ENCODE assay signal across 18 cellular contexts in genomic region chr12:125145196-125145595, GRCh38. TPM values are rescaled to one million over a fixed set of nuclear protein-coding genes. Genes with fewer than 3 reads are reported as not detected.
"Had no signal": no experiment of that assay in that cellular context is flagged by ENCODE, and none has a peak within 500 bp of the region (broad histone marks: within the 10 kb centered on the region; RNA-seq: fewer than 3 reads in every experiment).

No MANE protein-coding gene starts in this region.

- H3K9me3 Mint-ChIP-seq: activated CD8-positive, alpha-beta T cell treated with anti-CD3 and anti-CD28 coated beads for 36 hours; activated naive CD8-positive, alpha-beta T cell treated with anti-CD3 and anti-CD28 coated beads, Interleukin-2, amount 50 U/mL, for 24 hours; activated T-helper 1 cell treated with anti-CD3 and anti-CD28 coated beads, Interleukin-12 subunit alpha, Interleukin-12 subunit beta, Interleukin-2, Interleukin-4 antibody, amounts not matched to agents 30 ng/mL and 10 ng/mL and 1 ng/mL, durations not matched to agents 14 hours and 24 hours and 36 hours; dendritic cell treated with granulocyte-macrophage colony-stimulating factor and Interleukin-4, amounts not matched to agents 40 ng/mL and 50 ng/mL, for 4 days; nephron progenitor cell had no signal

- FAIRE-seq: astrocyte, keratinocyte had no signal

- H3K4me3 Mint-ChIP-seq: activated CD4-positive, alpha-beta T cell treated with anti-CD3 and anti-CD28 coated beads for 36 hours; activated CD8-positive, alpha-beta T cell treated with anti-CD3 and anti-CD28 coated beads for 36 hours; activated naive CD8-positive, alpha-beta T cell treated with anti-CD3 and anti-CD28 coated beads, Interleukin-2, amount 50 U/mL, for 24 hours; activated T-helper 1 cell treated with anti-CD3 and anti-CD28 coated beads, Interleukin-12 subunit alpha, Interleukin-12 subunit beta, Interleukin-2, Interleukin-4 antibody, amounts not matched to agents 30 ng/mL and 10 ng/mL and 1 ng/mL, durations not matched to agents 14 hours and 24 hours and 36 hours; dendritic cell treated with granulocyte-macrophage colony-stimulating factor and Interleukin-4, amounts not matched to agents 40 ng/mL and 50 ng/mL, for 4 days; nephron progenitor cell had no signal

- H3K27me3 Mint-ChIP-seq: activated CD4-positive, alpha-beta T cell treated with anti-CD3 and anti-CD28 coated beads for 36 hours; activated CD8-positive, alpha-beta T cell treated with anti-CD3 and anti-CD28 coated beads for 36 hours; activated naive CD8-positive, alpha-beta T cell treated with anti-CD3 and anti-CD28 coated beads, Interleukin-2, amount 50 U/mL, for 24 hours; dendritic cell treated with granulocyte-macrophage colony-stimulating factor and Interleukin-4, amounts not matched to agents 40 ng/mL and 50 ng/mL, for 4 days had no signal

- H3K36me3 ChIP-seq: gastrocnemius medialis had no signal

- DNase-seq: activated CD4-positive, alpha-beta T cell treated with anti-CD3 and anti-CD28 coated beads for 36 hours; activated CD8-positive, alpha-beta memory T cell treated with anti-CD3 and anti-CD28 coated beads, Interleukin-2, amount 50 U/mL, for 4 hours; activated CD8-positive, alpha-beta T cell treated with anti-CD3 and anti-CD28 coated beads for 36 hours; activated naive CD4-positive, alpha-beta T cell treated with Interleukin-2 at 50 U/mL for 16 hours; activated naive CD8-positive, alpha-beta T cell treated with anti-CD3 and anti-CD28 coated beads, Interleukin-2, amount 50 U/mL, for 24 hours; gastrocnemius medialis; left ventricle myocardium superior; mesendoderm; nephron progenitor cell; stimulated activated CD4-positive, alpha-beta T cell treated with anti-CD3 and anti-CD28 coated beads, Interleukin-4, amount 100 ng/mL, for 1 hour; stimulated activated CD8-positive, alpha-beta memory T cell treated with anti-CD3 and anti-CD28 coated beads, Interleukin-4, amount 100 ng/mL, for 48 hours; stimulated activated naive CD8-positive, alpha-beta T cell treated with anti-CD3 and anti-CD28 coated beads, Interleukin-15, Interleukin-2, amounts not matched to agents 100 U/mL and 50 U/mL, for 24 hours; T-helper 9 cell had no signal

- H3K4me1 Mint-ChIP-seq: activated CD4-positive, alpha-beta T cell treated with anti-CD3 and anti-CD28 coated beads for 36 hours; activated naive CD8-positive, alpha-beta T cell treated with anti-CD3 and anti-CD28 coated beads, Interleukin-2, amount 50 U/mL, for 24 hours had no signal

- H3K27ac Mint-ChIP-seq: activated CD4-positive, alpha-beta T cell treated with anti-CD3 and anti-CD28 coated beads for 36 hours; activated CD8-positive, alpha-beta T cell treated with anti-CD3 and anti-CD28 coated beads for 36 hours; activated naive CD8-positive, alpha-beta T cell treated with anti-CD3 and anti-CD28 coated beads, Interleukin-2, amount 50 U/mL, for 24 hours; activated T-helper 1 cell treated with anti-CD3 and anti-CD28 coated beads, Interleukin-12 subunit alpha, Interleukin-12 subunit beta, Interleukin-2, Interleukin-4 antibody, amounts not matched to agents 30 ng/mL and 10 ng/mL and 1 ng/mL, durations not matched to agents 14 hours and 24 hours and 36 hours; dendritic cell treated with granulocyte-macrophage colony-stimulating factor and Interleukin-4, amounts not matched to agents 40 ng/mL and 50 ng/mL, for 4 days; nephron progenitor cell had no signal

- H3K27me3 ChIP-seq: esophagus muscularis mucosa, gastrocnemius medialis had no signal

- H3K4me3 ChIP-seq: esophagus muscularis mucosa, gastrocnemius medialis had no signal

RNA-seq across cellular contexts. Expression of gene TMEM132B, which starts 41.0 kb away (rescaled TPM):
- total RNA-seq: activated CD4-positive, alpha-beta T cell treated with anti-CD3 and anti-CD28 coated beads for 36 hours; activated CD8-positive, alpha-beta T cell treated with anti-CD3 and anti-CD28 coated beads for 36 hours; activated T-helper 1 cell treated with anti-CD3 and anti-CD28 coated beads, Interleukin-12 subunit alpha, Interleukin-12 subunit beta, Interleukin-2, Interleukin-4 antibody, amounts not matched to agents 30 ng/mL and 10 ng/mL and 1 ng/mL, durations not matched to agents 14 hours and 24 hours and 36 hours had no signal
